In genomic region chr16:85648782-85649181, GRCh38 we compare ENCODE assay signal across 1 cellular context.
TF ChIP-seq lines count a peak whose summit lies in the region.

No MANE protein-coding gene starts in this region.

TF ChIP-seq in WTC11, 78 proteins besides CTCF, POLR2A, EP300 and RAD21 (continued from another document):
- TF ChIP-seq E2F4 (CRISPR knock-in tag; IDR thresholded peaks at IDR 0.05; ENCODE audit: borderline replicate concordance, low read depth) (no peak), USF1 (CRISPR knock-in tag; IDR thresholded peaks at IDR 0.05) (no peak), CDX4 (CRISPR knock-in tag; IDR thresholded peaks at IDR 0.05; ENCODE audit: borderline replicate concordance) (no peak), NR1H2 (CRISPR knock-in tag; IDR thresholded peaks at IDR 0.05) (no peak), ZNF532 (CRISPR knock-in tag; IDR thresholded peaks at IDR 0.05; ENCODE audit: borderline replicate concordance) (no peak), JUN (CRISPR knock-in tag; IDR thresholded peaks at IDR 0.05) (no peak), MLX (CRISPR knock-in tag; IDR thresholded peaks at IDR 0.05) (no peak), ZNF219 (CRISPR knock-in tag; IDR thresholded peaks at IDR 0.05; ENCODE audit: borderline replicate concordance) (no peak), ATF2 (CRISPR knock-in tag; IDR thresholded peaks at IDR 0.05; ENCODE audit: borderline replicate concordance, low read depth) (no peak)
